In genomic region chr13:43325636-43326035, GRCh38 we compare ENCODE assay signal across 16 cellular contexts.
DNase-seq lines count a peak whose midpoint lies in the region; ATAC-seq and TF ChIP-seq lines count a peak whose summit lies in the region.
"Had no signal": no experiment of that assay in that cellular context is flagged by ENCODE, and none has a peak within 500 bp of the region (broad histone marks: within the 10 kb centered on the region; RNA-seq: fewer than 3 reads in every experiment).

No MANE protein-coding gene starts in this region.

- H3K9me3 ChIP-seq in heart left ventricle, result no peaks in the 10 kb centered on the region
- H3K9me3 ChIP-seq in tibial artery, result no peaks in the 10 kb centered on the region
- H3K9me3 ChIP-seq: BLaER1 treated with 17β-estradiol and CSF1 and Interleukin-3, amounts not matched to agents 10 nM and 100 nM had no signal

- peak in 3 of 4 donors; percentile 37 to 63 (median 45) for ATAC-seq in heart left ventricle
- peak; percentile 66 for ATAC-seq in left ventricle myocardium superior
- ATAC-seq: HCT116, HepG2 had no signal

- H3K36me3 ChIP-seq in heart left ventricle (peaks cover 0 to 11% (median 0%) of the 10 kb centered on the region in 9 donors), tibial artery (no peaks in the 10 kb centered on the region)
- H3K36me3 ChIP-seq: BLaER1 treated with 17β-estradiol and CSF1 and Interleukin-3, amounts not matched to agents 10 nM and 100 nM had no signal

- no peak overlapping the region for H3K4me3 ChIP-seq in heart left ventricle
- H3K4me3 ChIP-seq in tibial artery, result no peak overlapping the region
- H3K4me3 ChIP-seq: BLaER1 treated with 17β-estradiol and CSF1 and Interleukin-3, amounts not matched to agents 10 nM and 100 nM; GM23248 had no signal

- H3K27ac ChIP-seq in heart left ventricle (no peak overlapping the region), temporal lobe (ENCODE audit: low read depth, low read length) (peak overlapping the region; percentile 93), tibial artery (no peak overlapping the region)
- H3K27ac ChIP-seq: BLaER1 treated with 17β-estradiol and CSF1 and Interleukin-3, amounts not matched to agents 10 nM and 100 nM; GM23248 had no signal

- intact Hi-C loops in heart left ventricle (cut with DNase I), result no loop called here
- intact Hi-C loops in cardiac septum (cut with DNase I), result no loop called here
- intact Hi-C loops in left ventricle myocardium superior (cut with micrococcal nuclease), result no loop called here
- intact Hi-C loops in tibial artery (cut with DNase I; ENCODE audit: low total_unique reads), result no loop called here

- 59 to 67% (median 67%) methylated on average over 4 of the region's 4 CpGs for WGBS in heart left ventricle, 4 donors

- TF ChIP-seq CTCF in heart left ventricle (IDR thresholded peaks at IDR 0.05) (no peak), tibial artery (IDR thresholded peaks at IDR 0.05) (no peak)

- H3K4me1 ChIP-seq in heart left ventricle (peaks cover 0 to 9% (median 0%) of the 10 kb centered on the region in 12 donors), tibial artery (no peaks in the 10 kb centered on the region)
- H3K4me1 ChIP-seq: BLaER1 treated with 17β-estradiol and CSF1 and Interleukin-3, amounts not matched to agents 10 nM and 100 nM had no signal

- no peak for DNase-seq in heart left ventricle
- DNase-seq in cardiac septum (ENCODE audit: low spot score), result no peak
- DNase-seq in left ventricle myocardium superior, result no peak
- DNase-seq in pons (ENCODE audit: low spot score), result peak; percentile 35
- DNase-seq in KG1 (lab: John Stamatoyannopoulos, UW), result no peak
- no peak for DNase-seq in ureter (ENCODE audit: low spot score)
- DNase-seq in tibial artery, result no peak
- DNase-seq: ACHN; CD4-positive, CD25-positive, alpha-beta regulatory T cell; DMS53; GF-D8; GM23248 had no signal

- TF ChIP-seq POLR2A in heart left ventricle (IDR thresholded peaks at IDR 0.05), result no peak

- H3K27me3 ChIP-seq in heart left ventricle (no peaks in the 10 kb centered on the region), tibial artery (no peaks in the 10 kb centered on the region)
- H3K27me3 ChIP-seq: BLaER1 treated with 17β-estradiol and CSF1 and Interleukin-3, amounts not matched to agents 10 nM and 100 nM had no signal
